In genomic region chr20:25226433-25227316, GRCh38 we compare ENCODE assay signal across 9 cellular contexts. TPM values are rescaled to one million over a fixed set of nuclear protein-coding genes. Genes with fewer than 3 reads are reported as not detected.
DNase-seq lines count a peak whose midpoint lies in the region; ATAC-seq, FAIRE-seq and TF ChIP-seq lines count a peak whose summit lies in the region.
"Had no signal": no experiment of that assay in that cellular context is flagged by ENCODE, and none has a peak within 500 bp of the region (broad histone marks: within the 10 kb centered on the region; RNA-seq: fewer than 3 reads in every experiment).

No MANE protein-coding gene starts in this region.

- ATAC-seq in gastroesophageal sphincter (peak; percentile 48), pancreas (peak; percentile 54 to 70 (median 58)), GM21717 (IDR thresholded peaks at IDR 0.05; ENCODE audit: unreplicated experiment) (no peak), GM21786 (IDR thresholded peaks at IDR 0.05; ENCODE audit: unreplicated experiment) (no peak)

- no peak for TF ChIP-seq EP300 in gastroesophageal sphincter (IDR thresholded peaks at IDR 0.05)

- WGBS in gastroesophageal sphincter (ENCODE audit: low coverage in 1 of 2), 2 donors = 73% methylated on average over 4 of the region's 28 CpGs; no CpG with 5 or more reads in 1 of the 2 donors
- 74 to 75% methylated on average over 28 of the region's 28 CpGs for WGBS in pancreas, 2 donors

- intact Hi-C loops in pancreas (cut with DNase I) = no loop called here

- H3K4me1 ChIP-seq in gastroesophageal sphincter (peaks cover 3 to 67% (median 37%) of the 10 kb centered on the region in 3 donors), pancreas (peaks cover 0 to 14% (median 12%) of the 10 kb centered on the region in 3 donors)

- H3K36me3 ChIP-seq in gastroesophageal sphincter (peaks cover 0 to 42% of the 10 kb centered on the region in 2 donors), pancreas (peaks cover 0 to 2% (median 0%) of the 10 kb centered on the region in 3 donors)

- H3K4me3 ChIP-seq in gastroesophageal sphincter (no peak overlapping the region), pancreas (no peak overlapping the region)

- FAIRE-seq in pancreas (lab: Jason Lieb, UNC) = no peak

- DNase-seq in RPMI7951 (ENCODE audit: low read depth) (peak; percentile 87), pancreas (peak in 3 of 6 donors; percentile 29 to 66 (median 55)), GOT3 (lab: John Stamatoyannopoulos, UW) (no peak), kidney tubule cell (ENCODE audit: low spot score) (no peak)
- DNase-seq: effector CD4-positive, alpha-beta T cell had no signal

- H3K27ac ChIP-seq in C4-2B (peak overlapping the region; percentile 86), gastroesophageal sphincter (peak overlapping the region; percentile 88 to 91 (median 88)), pancreas (peak overlapping the region; percentile 44 to 71 (median 58))

- H3K27me3 ChIP-seq in gastroesophageal sphincter (no peaks in the 10 kb centered on the region), pancreas (no peaks in the 10 kb centered on the region)

- no peak for TF ChIP-seq POLR2A in gastroesophageal sphincter (IDR thresholded peaks at IDR 0.05)

- H3K9me3 ChIP-seq in gastroesophageal sphincter = no peaks in the 10 kb centered on the region
- no peaks in the 10 kb centered on the region for H3K9me3 ChIP-seq in pancreas

- no peak for TF ChIP-seq CTCF in C4-2B (conservative IDR thresholded peaks at IDR 0.05)
- no peak for TF ChIP-seq CTCF in gastroesophageal sphincter (IDR thresholded peaks at IDR 0.05)
- TF ChIP-seq CTCF in pancreas (IDR thresholded peaks at IDR 0.05) = no peak

RNA-seq across cellular contexts. Expression of gene PYGB, which starts 21.2 kb away (rescaled TPM):
- 70.8 and 96.6 TPM in 2 replicates for total RNA-seq in RPMI7951 (2014; rRNA removed; shearing (Covaris generic))
- total RNA-seq in gastroesophageal sphincter = 100 to 1,000 TPM; 131 to 663 (median 337) TPM
- 10 to 100 TPM; 17.4 to 25.0 (median 23.7) TPM for total RNA-seq in pancreas
- polyA plus RNA-seq in pancreas = 10 to 100 TPM; 37.2 TPM

RNA-seq across cellular contexts. Expression of gene ENTPD6, which starts 31.2 kb away (rescaled TPM):
- 29.3 and 32.4 TPM in 2 replicates for total RNA-seq in RPMI7951 (2014; rRNA removed; shearing (Covaris generic))
- total RNA-seq in gastroesophageal sphincter (10 to 100 TPM; 34.8 to 49.2 (median 43.9) TPM), pancreas (10 to 100 TPM; 31.4 to 63.0 (median 41.6) TPM)
- polyA plus RNA-seq in pancreas = 10 to 100 TPM; 99.0 to 99.3 TPM

Comparison
In these comparisons a context has a peak if more than half of its experiments do, and no peak if none do; other contexts are left out.
1. ATAC-seq: peak in gastroesophageal sphincter (single experiment) and pancreas (4 of 4); none in GM21717 (single experiment) and GM21786 (single experiment).
2. Peak in every context shown above with its lines, with median percentiles within 50 percentile points of each other: H3K27ac ChIP-seq.